17 cellular contexts compared by ENCODE assay signal in the genomic region with DNA sequence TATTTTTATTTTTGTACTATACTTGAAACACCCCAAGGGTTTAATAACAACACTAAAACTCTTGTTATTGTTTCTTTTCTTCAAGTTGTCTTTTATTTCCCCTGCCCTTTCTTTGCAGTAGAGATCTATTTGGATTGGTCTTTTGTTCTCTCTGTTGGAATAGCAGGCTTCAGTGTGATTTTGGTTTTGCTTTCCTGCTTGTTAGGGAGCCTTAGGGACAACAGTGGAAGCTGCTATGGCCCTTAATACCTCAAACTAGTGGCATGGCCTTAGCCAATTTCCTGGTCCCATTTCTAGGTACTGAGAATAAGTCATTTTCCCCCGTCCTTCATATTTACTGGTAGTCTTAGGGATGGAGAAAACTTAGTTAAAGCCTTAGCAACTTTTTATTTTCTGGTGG.
DNase-seq lines count a peak whose midpoint lies in the region; ATAC-seq, FAIRE-seq and TF ChIP-seq lines count a peak whose summit lies in the region.
"Had no signal": no experiment of that assay in that cellular context is flagged by ENCODE, and none has a peak within 500 bp of the region (broad histone marks: within the 10 kb centered on the region; RNA-seq: fewer than 3 reads in every experiment).

No MANE protein-coding gene starts in this region.

- no peak overlapping the region for H3K27ac Mint-ChIP-seq in type B pancreatic cell
- H3K27ac Mint-ChIP-seq: CD4-positive, alpha-beta memory T cell; H9 had no signal

- H2BK5ac ChIP-seq in mesenchymal stem cell (ENCODE audit: low read depth, low read length, poor library complexity, severe bottlenecking) (no peak overlapping the region), neuronal stem cell (ENCODE audit: low read length) (no peak overlapping the region)

- no peak overlapping the region for H2BK15ac ChIP-seq in mesenchymal stem cell (ENCODE audit: low read depth, poor library complexity, severe bottlenecking)
- H2BK15ac ChIP-seq in neuronal stem cell (ENCODE audit: low read length) = no peak overlapping the region

- H3K4me1 Mint-ChIP-seq in type B pancreatic cell (ENCODE audit: unreplicated experiment) = no peaks in the 10 kb centered on the region
- H3K4me1 Mint-ChIP-seq: CD4-positive, alpha-beta memory T cell; H9 had no signal

- H3K4ac ChIP-seq in mesenchymal stem cell (ENCODE audit: low read depth in 1 of 2, low read length in 2 of 2) = no peak overlapping the region
- no peak overlapping the region for H3K4ac ChIP-seq in neuronal stem cell (ENCODE audit: low read length)

- H2BK120ac ChIP-seq in mesenchymal stem cell (ENCODE audit: low read depth, low read length) = no peak overlapping the region
- no peak overlapping the region for H2BK120ac ChIP-seq in neuronal stem cell (ENCODE audit: low read depth, low read length)

- no peaks in the 10 kb centered on the region for H3K79me1 ChIP-seq in mesenchymal stem cell (replicated peaks; ENCODE audit: low read length, poor library complexity, severe bottlenecking)
- H3K79me1 ChIP-seq in neuronal stem cell (ENCODE audit: low read depth, low read length) = no peaks in the 10 kb centered on the region

- H3K27ac ChIP-seq in mesenchymal stem cell (ENCODE audit: low read length, poor library complexity, severe bottlenecking) (no peak overlapping the region), neuronal stem cell (replicated peaks; ENCODE audit: low read length) (no peak overlapping the region)
- H3K27ac ChIP-seq: GM23248 had no signal

- H3K14ac ChIP-seq in mesenchymal stem cell (ENCODE audit: low read length in 2 of 2) = no peak overlapping the region
- no peak overlapping the region for H3K14ac ChIP-seq in neuronal stem cell (ENCODE audit: low read length)

- no peak overlapping the region for H2AFZ ChIP-seq in mesenchymal stem cell (ENCODE audit: low read depth, low read length)
- peak overlapping the region; percentile 25 for H2AFZ ChIP-seq in neuronal stem cell (ENCODE audit: low read length)
- H2AFZ ChIP-seq: GM23248 had no signal

- H3K4me1 ChIP-seq in mesenchymal stem cell (ENCODE audit: control insufficient read depth, insufficient read depth, low read depth, low read length) (no peaks in the 10 kb centered on the region), neuronal stem cell (ENCODE audit: control insufficient read depth in 2 of 2, insufficient read depth in 1 of 2, low read depth in 1 of 2, low read length in 2 of 2) (peaks cover 0 to 2% of the 10 kb centered on the region in 2 donors)

- H3K27me3 ChIP-seq in bronchial epithelial cell (ENCODE audit: control insufficient read depth, insufficient read depth, low read length) (no peaks in the 10 kb centered on the region), mesenchymal stem cell (ENCODE audit: control insufficient read depth in 1 of 2, insufficient read depth in 1 of 2, low read length in 2 of 2) (no peaks in the 10 kb centered on the region), neuronal stem cell (ENCODE audit: control insufficient read depth in 3 of 3, insufficient read depth in 3 of 3, low read depth in 1 of 3, low read length in 3 of 3) (no peaks in the 10 kb centered on the region)

- no peaks in the 10 kb centered on the region for H3K27me3 Mint-ChIP-seq in type B pancreatic cell
- H3K27me3 Mint-ChIP-seq: CD4-positive, alpha-beta memory T cell had no signal

- H3K4me3 Mint-ChIP-seq in type B pancreatic cell = no peak overlapping the region
- H3K4me3 Mint-ChIP-seq: CD4-positive, alpha-beta memory T cell; H9 had no signal

- H3K9me3 ChIP-seq in mesenchymal stem cell (ENCODE audit: control insufficient read depth, low read length) = no peaks in the 10 kb centered on the region
- no peaks in the 10 kb centered on the region for H3K9me3 ChIP-seq in neuronal stem cell (replicated peaks in 1 of 2; ENCODE audit: control insufficient read depth in 2 of 2, insufficient read depth in 1 of 2, low read depth in 1 of 2, low read length in 2 of 2)

- no peak overlapping the region for H4K91ac ChIP-seq in mesenchymal stem cell (ENCODE audit: low read length)
- no peak overlapping the region for H4K91ac ChIP-seq in neuronal stem cell (ENCODE audit: low read depth, low read length, poor library complexity)

- DNase-seq in bronchial epithelial cell (ENCODE audit: low read depth) (no peak), mesenchymal stem cell (no peak), neuronal stem cell (ENCODE audit: low spot score) (peak; percentile 29), type B pancreatic cell (ENCODE audit: extremely low spot score, unreplicated experiment) (no peak)
- no peak for DNase-seq in stimulated activated CD4-positive, alpha-beta T cell treated with anti-CD3 and anti-CD28 coated beads, Interleukin-12 subunit alpha, Interleukin-12 subunit beta, amount 100 ng/mL, for 4 hours
- DNase-seq: C1 segment of cervical spinal cord; Calu3; CD4-positive, alpha-beta memory T cell; COR-L47; DMS53; DMS79 treated with DMSO at 0.1 percent for 48 hours; GM23248; H9 had no signal

- H3K4me3 ChIP-seq in bronchial epithelial cell (ENCODE audit: low read depth, low read length) (no peak overlapping the region), mesenchymal stem cell (ENCODE audit: insufficient read depth in 1 of 2, low read depth in 1 of 2, low read length in 2 of 2) (no peak overlapping the region), neuronal stem cell (ENCODE audit: low read length in 2 of 2) (no peak overlapping the region)
- H3K4me3 ChIP-seq: GM23248 had no signal

- H3K23ac ChIP-seq in mesenchymal stem cell (ENCODE audit: low read length in 2 of 2) (no peak overlapping the region), neuronal stem cell (ENCODE audit: low read depth, low read length, poor library complexity) (no peak overlapping the region)

- no peak overlapping the region for H2BK12ac ChIP-seq in mesenchymal stem cell (ENCODE audit: low read length in 2 of 2)
- H2BK12ac ChIP-seq in neuronal stem cell (ENCODE audit: low read length) = no peak overlapping the region

- TF ChIP-seq CTCF in bronchial epithelial cell (IDR thresholded peaks at IDR 0.05; ENCODE audit: insufficient read depth, low read length, severe bottlenecking) (no peak), type B pancreatic cell (conservative IDR thresholded peaks at IDR 0.05) (no peak)

- H3K36me3 ChIP-seq in bronchial epithelial cell (ENCODE audit: control insufficient read depth, insufficient read depth, low read length) (no peaks in the 10 kb centered on the region), mesenchymal stem cell (ENCODE audit: control insufficient read depth in 1 of 2, insufficient read depth in 2 of 2, low read depth in 1 of 2, low read length in 2 of 2) (no peaks in the 10 kb centered on the region), neuronal stem cell (replicated peaks in 1 of 2; ENCODE audit: control insufficient read depth in 2 of 2, insufficient read depth in 2 of 2, low read length in 2 of 2) (no peaks in the 10 kb centered on the region)

- H3K9ac ChIP-seq in mesenchymal stem cell (ENCODE audit: low read length) (no peak overlapping the region), neuronal stem cell (ENCODE audit: low read depth, low read length, poor library complexity) (no peak overlapping the region)
- H3K9ac ChIP-seq: GM23248 had no signal

- H3K4me2 ChIP-seq in mesenchymal stem cell (ENCODE audit: low read length, poor library complexity, severe bottlenecking) (peak overlapping the region; percentile 30), neuronal stem cell (ENCODE audit: insufficient read depth, low read length, poor library complexity, severe bottlenecking) (no peak overlapping the region)

- peaks cover 7% of the 10 kb centered on the region for H3K9me3 Mint-ChIP-seq in type B pancreatic cell
- H3K9me3 Mint-ChIP-seq: H9 had no signal

- no peak overlapping the region for H2AK5ac ChIP-seq in mesenchymal stem cell (ENCODE audit: low read length, severe bottlenecking)
- H2AK5ac ChIP-seq in neuronal stem cell (ENCODE audit: low read depth, low read length) = no peak overlapping the region

- no CpG with 5 or more reads among the region's 1 CpG for WGBS in mesenchymal stem cell
- no CpG with 5 or more reads among the region's 1 CpG for WGBS in neuronal stem cell (ENCODE audit: extremely low coverage in 2 of 2, insufficient read length in 2 of 2, insufficient replicate concordance in 1 of 2), 2 donors

- peak; percentile 32 for FAIRE-seq in bronchial epithelial cell (lab: Jason Lieb, UNC)
- FAIRE-seq: G401.6, GM12892 had no signal

- no peaks in the 10 kb centered on the region for H3K36me3 Mint-ChIP-seq in type B pancreatic cell
- H3K36me3 Mint-ChIP-seq: CD4-positive, alpha-beta memory T cell had no signal

- H3K18ac ChIP-seq in mesenchymal stem cell (ENCODE audit: low read depth in 1 of 2, low read length in 2 of 2) = no peak overlapping the region
- no peak overlapping the region for H3K18ac ChIP-seq in neuronal stem cell (ENCODE audit: low read length)

- H4K8ac ChIP-seq in mesenchymal stem cell (ENCODE audit: low read length) (no peak overlapping the region), neuronal stem cell (ENCODE audit: low read depth, low read length) (no peak overlapping the region)

- ATAC-seq in HG03469 (IDR thresholded peaks at IDR 0.05; ENCODE audit: unreplicated experiment) = no peak
- ATAC-seq: HCT116 had no signal
